In genomic region chr12:47679785-47680184, GRCh38 we compare ENCODE assay signal across 8 cellular contexts.
"Had no signal": no experiment of that assay in that cellular context is flagged by ENCODE, and none has a peak within 500 bp of the region (broad histone marks: within the 10 kb centered on the region; RNA-seq: fewer than 3 reads in every experiment).

No MANE protein-coding gene starts in this region.

- FAIRE-seq: G401.6, GM12891, GM12892, GM18507, GM19239 had no signal

- H3K4me3 ChIP-seq: GM12878 had no signal

- DNase-seq: GDM1, GF-D8 had no signal

- ATAC-seq: GM12878 had no signal
